ENCODE assay signal across 8 cellular contexts in genomic region chr5:126808619-126809018, GRCh38. TPM values are rescaled to one million over a fixed set of nuclear protein-coding genes. Genes with fewer than 3 reads are reported as not detected.
A peak's percentile ranks its signal among the peaks of the same experiment; 100 is the strongest.
DNase-seq lines count a peak whose midpoint lies in the region; ATAC-seq, FAIRE-seq and TF ChIP-seq lines count a peak whose summit lies in the region.

No MANE protein-coding gene starts in this region.

- H3K27ac Mint-ChIP-seq in activated T-helper 2 cell treated with anti-CD3 and anti-CD28 coated beads, Interferon-gamma antibody, Interleukin-2, Interleukin-4, amounts not matched to agents 10 μg/mL and 5 μg/mL and 100 μg/mL, durations not matched to agents 14 hours and 24 hours and 36 hours, result peak overlapping the region; percentile 39

- no peak overlapping the region for H3K4me3 ChIP-seq in A549
- H3K4me3 ChIP-seq in kidney (ENCODE audit: low read length in 2 of 2), result no peak overlapping the region

- no peak overlapping the region for H3K4me2 ChIP-seq in A549

- peak; percentile 42 to 48; a peak in 2 of 5 replicates for TF ChIP-seq RAD21 in A549 (conservative IDR thresholded peaks at IDR 0.05 in 1 of 2, IDR thresholded peaks at IDR 0.05 in 1 of 2)

- DNase-seq in A549 (ENCODE audit: low read depth in 1 of 2, low spot score in 1 of 2), result peak; percentile 21 to 31
- peak; percentile 41 for DNase-seq in G401 (ENCODE audit: low spot score)
- DNase-seq in activated T-helper 2 cell treated with anti-CD3 and anti-CD28 coated beads, Interferon-gamma antibody, Interleukin-2, Interleukin-4, amounts not matched to agents 10 μg/mL and 5 μg/mL and 100 μg/mL, durations not matched to agents 14 hours and 24 hours and 36 hours (ENCODE audit: low spot score), result no peak
- no peak for DNase-seq in kidney
- DNase-seq in NCI-H1092 (lab: John Stamatoyannopoulos, UW), result no peak
- DNase-seq in ecto neural progenitor cell (ENCODE audit: low spot score), result no peak
- no peak for DNase-seq in NCI-H345 treated with DMSO at 0.1 percent for 48 hours (lab: John Stamatoyannopoulos, UW; ENCODE audit: unreplicated experiment)

- H3K36me3 ChIP-seq in kidney (ENCODE audit: control insufficient read depth in 1 of 2, insufficient read depth in 2 of 2, low read length in 2 of 2), result no peaks in the 10 kb centered on the region

- H3K36me3 Mint-ChIP-seq in activated T-helper 2 cell treated with anti-CD3 and anti-CD28 coated beads, Interferon-gamma antibody, Interleukin-2, Interleukin-4, amounts not matched to agents 10 μg/mL and 5 μg/mL and 100 μg/mL, durations not matched to agents 14 hours and 24 hours and 36 hours (ENCODE audit: low read depth), result peaks cover 81% of the 10 kb centered on the region

- H3K9ac ChIP-seq in kidney (ENCODE audit: low read length in 2 of 2), result no peak overlapping the region

- TF ChIP-seq EP300 in A549 (IDR thresholded peaks at IDR 0.05), result no peak

- no peak overlapping the region for H3K4me3 Mint-ChIP-seq in activated T-helper 2 cell treated with anti-CD3 and anti-CD28 coated beads, Interferon-gamma antibody, Interleukin-2, Interleukin-4, amounts not matched to agents 10 μg/mL and 5 μg/mL and 100 μg/mL, durations not matched to agents 14 hours and 24 hours and 36 hours (ENCODE audit: low read depth)

- POLR2A ChIA-PET in A549 (lab: Yijun Ruan, JAX), result interaction anchor here (0.7 kb wide), 1 partner anchor 175 kb away, joined by 3 read pairs; no protein-coding TSS in a partner anchor

- intact Hi-C loops in activated T-helper 2 cell treated with anti-CD3 and anti-CD28 coated beads, Interferon-gamma antibody, Interleukin-2, Interleukin-4, amounts not matched to agents 10 μg/mL and 5 μg/mL and 100 μg/mL, durations not matched to agents 14 hours and 24 hours and 36 hours (cut with micrococcal nuclease), result loop anchor here (2.0 kb wide), 1 partner anchor 14 kb away; no protein-coding TSS in a partner anchor
- intact Hi-C loops in kidney (cut with DNase I), result no loop called here

- CTCF ChIA-PET in A549 (lab: Yijun Ruan, JAX), result interaction anchor here (0.7 to 2.6 kb wide), 7 partner anchors 12 to 238 kb away, joined by 3 to 9 read pairs (median 4); no protein-coding TSS in a partner anchor

- peaks cover 43% of the 10 kb centered on the region for H3K4me1 Mint-ChIP-seq in activated T-helper 2 cell treated with anti-CD3 and anti-CD28 coated beads, Interferon-gamma antibody, Interleukin-2, Interleukin-4, amounts not matched to agents 10 μg/mL and 5 μg/mL and 100 μg/mL, durations not matched to agents 14 hours and 24 hours and 36 hours (ENCODE audit: low read depth)

- H3K27ac ChIP-seq in A549, result no peak overlapping the region
- H3K27ac ChIP-seq in kidney (ENCODE audit: low read depth in 2 of 2, low read length in 2 of 2), result no peak overlapping the region

- peaks cover 6% of the 10 kb centered on the region; the same call in 2 of the 3 replicates for H3K4me1 ChIP-seq in A549
- no peaks in the 10 kb centered on the region for H3K4me1 ChIP-seq in kidney (ENCODE audit: control insufficient read depth in 1 of 2, insufficient read depth in 1 of 2, low read depth in 1 of 2, low read length in 2 of 2)

- FAIRE-seq in A549 (lab: Jason Lieb, UNC) (no peak), kidney (lab: Jason Lieb, UNC) (no peak)

- H3K9me3 ChIP-seq in A549, result no peaks in the 10 kb centered on the region
- no peaks in the 10 kb centered on the region for H3K9me3 ChIP-seq in kidney (ENCODE audit: control insufficient read depth in 1 of 2, low read length in 2 of 2)

- WGBS in A549 (ENCODE audit: missing lambda C conversion rate), result 54% methylated on average over 4 of the region's 4 CpGs

- H3K9me3 Mint-ChIP-seq in activated T-helper 2 cell treated with anti-CD3 and anti-CD28 coated beads, Interferon-gamma antibody, Interleukin-2, Interleukin-4, amounts not matched to agents 10 μg/mL and 5 μg/mL and 100 μg/mL, durations not matched to agents 14 hours and 24 hours and 36 hours, result no peaks in the 10 kb centered on the region

- peak; percentile 71 to 90; a peak in 4 of 6 replicates for ATAC-seq in A549
- peak; percentile 33 for ATAC-seq in HG03442 (IDR thresholded peaks at IDR 0.05; ENCODE audit: unreplicated experiment)

- TF ChIP-seq CTCF in A549 (IDR thresholded peaks at IDR 0.05) (peak; percentile 65), kidney (IDR thresholded peaks at IDR 0.05; ENCODE audit: borderline replicate concordance, extremely low read depth, insufficient read depth) (peak; percentile 29)

- no peak for TF ChIP-seq POLR2A in A549 (IDR thresholded peaks at IDR 0.05; ENCODE audit: low read length)

- in situ Hi-C loops in G401 (cut with HindIII; ENCODE audit: low sequenced_read_pairs), result no loop called here

- no peaks in the 10 kb centered on the region for H3K27me3 Mint-ChIP-seq in activated T-helper 2 cell treated with anti-CD3 and anti-CD28 coated beads, Interferon-gamma antibody, Interleukin-2, Interleukin-4, amounts not matched to agents 10 μg/mL and 5 μg/mL and 100 μg/mL, durations not matched to agents 14 hours and 24 hours and 36 hours (ENCODE audit: low read depth)

TF ChIP-seq in A549, 52 proteins besides CTCF, POLR2A, EP300 and RAD21:
- TF ChIP-seq SMC3 (IDR thresholded peaks at IDR 0.05) (peak; percentile 45; the same call in 1 of the 3 replicates), FOXS1 (CRISPR knock-in tag; IDR thresholded peaks at IDR 0.05) (no peak)

RNA-seq across cellular contexts. Expression of gene LMNB1, which starts 31.7 kb away (rescaled TPM):
- polyA plus RNA-seq in A549 (2011; rRNA removed), result 37.0 and 45.9 TPM in 2 replicates
- 66.0 and 76.2 TPM in 2 replicates for polyA plus RNA-seq in A549 (2012; cell fraction: cytosol; rRNA removed)
- 73.3 and 176 TPM in 2 replicates for polyA plus RNA-seq in A549 (2012; cell fraction: nucleus; rRNA removed)
- polyA plus RNA-seq in A549 (2017; fragmentation: RNase III; extraction: RNeasy Plus Mini Kit Qiagen cat#74134 plus additional on column Dnase treatment), result 55.6 to 62.2 TPM (median 57.0 TPM) in 3 replicates
- 16.6 and 19.2 TPM in 2 replicates for polyA minus RNA-seq in A549 (2011; rRNA and poly(A)+ RNA removed)
- 167 and 250 TPM in 2 replicates for total RNA-seq in G401 (2014; rRNA removed; shearing (Covaris generic))
- total RNA-seq in activated T-helper 2 cell treated with anti-CD3 and anti-CD28 coated beads, Interferon-gamma antibody, Interleukin-2, Interleukin-4, amounts not matched to agents 10 μg/mL and 5 μg/mL and 100 μg/mL, durations not matched to agents 14 hours and 24 hours and 36 hours, result 232 and 239 TPM in 2 replicates
- total RNA-seq in kidney, result 10.3 TPM
- polyA plus RNA-seq in kidney (ENCODE audit: insufficient read depth, low read depth, low replicate concordance), result 1.7 TPM

Comparison
In these comparisons a context has a peak if more than half of its experiments do, and no peak if none do; other contexts are left out.
1. DNase-seq: peak in A549 (2 of 2) and G401 (single experiment); none in activated T-helper 2 cell treated with anti-CD3 and anti-CD28 coated beads, Interferon-gamma antibody, Interleukin-2, Interleukin-4, amounts not matched to agents 10 μg/mL and 5 μg/mL and 100 μg/mL, durations not matched to agents 14 hours and 24 hours and 36 hours (single experiment), kidney (single experiment), NCI-H1092 (single experiment), ecto neural progenitor cell (single experiment) and NCI-H345 treated with DMSO at 0.1 percent for 48 hours (single experiment).
2. RNA of gene LMNB1, which starts 31.7 kb away (total RNA-seq): 167 to 250 TPM in G401 and 232 to 239 TPM in activated T-helper 2 cell treated with anti-CD3 and anti-CD28 coated beads, Interferon-gamma antibody, Interleukin-2, Interleukin-4, amounts not matched to agents 10 μg/mL and 5 μg/mL and 100 μg/mL, durations not matched to agents 14 hours and 24 hours and 36 hours; 10.3 TPM in kidney (single experiment); every median in the first group is over 10 times any median in the second.